8 cellular contexts compared by ENCODE assay signal in genomic region chr12:11812558-11813421, GRCh38.
DNase-seq lines count a peak whose midpoint lies in the region; ATAC-seq and TF ChIP-seq lines count a peak whose summit lies in the region.

No MANE protein-coding gene starts in this region.

- intact Hi-C loops in CD14-positive monocyte (cut with micrococcal nuclease), result loop anchor here in 1 of 2 donors (5.0 to 10.0 kb wide), 3 partner anchors 65 to 222 kb away; no protein-coding TSS in a partner anchor

- TF ChIP-seq CTCF in CD14-positive monocyte (IDR thresholded peaks at IDR 0.05), result peak; percentile 48

- ATAC-seq in GM19023 (IDR thresholded peaks at IDR 0.05; ENCODE audit: unreplicated experiment), result peak; percentile 61
- ATAC-seq in HG03378 (IDR thresholded peaks at IDR 0.05; ENCODE audit: unreplicated experiment), result peak; percentile 64
- ATAC-seq in naive thymus-derived CD8-positive, alpha-beta T cell, result peak; percentile 78 to 86

- DNase-seq in CD14-positive monocyte (ENCODE audit: low spot score) (no peak), SJCRH30 (peak; percentile 70 to 81), epidermal melanocyte (ENCODE audit: insufficient read length, low spot score) (peak; percentile 51), RKO (ENCODE audit: low spot score) (no peak), NCI-H82 (lab: John Stamatoyannopoulos, UW) (no peak)
- DNase-seq in naive thymus-derived CD8-positive, alpha-beta T cell, result peak in 5 of 10 donors; percentile 6 to 34 (median 14)

- peaks cover 25% of the 10 kb centered on the region for H3K4me1 ChIP-seq in SJCRH30

- H3K36me3 Mint-ChIP-seq in CD14-positive monocyte, result peaks cover 30 to 32% of the 10 kb centered on the region in 2 donors
- H3K36me3 Mint-ChIP-seq in naive thymus-derived CD8-positive, alpha-beta T cell, result no peaks in the 10 kb centered on the region

- H3K27ac ChIP-seq in SJCRH30, result peak overlapping the region; percentile 81

- peak overlapping the region; percentile 65 to 81 for H3K4me3 Mint-ChIP-seq in CD14-positive monocyte
- peak overlapping the region; percentile 42 to 74 (median 66) for H3K4me3 Mint-ChIP-seq in naive thymus-derived CD8-positive, alpha-beta T cell

- peak overlapping the region; percentile 49 for H3K4me3 ChIP-seq in SJCRH30

- H3K4me1 Mint-ChIP-seq in CD14-positive monocyte, result peaks cover 71% of the 10 kb centered on the region
- peaks cover 9 to 54% (median 20%) of the 10 kb centered on the region in 4 donors for H3K4me1 Mint-ChIP-seq in naive thymus-derived CD8-positive, alpha-beta T cell

- POLR2A ChIA-PET in naive thymus-derived CD8-positive, alpha-beta T cell (lab: Charles Lee), result no interaction called here

- H3K9me3 ChIP-seq in SJCRH30 (replicated peaks), result no peaks in the 10 kb centered on the region

- no peaks in the 10 kb centered on the region for H3K9me3 Mint-ChIP-seq in CD14-positive monocyte
- no peaks in the 10 kb centered on the region for H3K9me3 Mint-ChIP-seq in naive thymus-derived CD8-positive, alpha-beta T cell

- no peaks in the 10 kb centered on the region for H3K36me3 ChIP-seq in SJCRH30

- no peaks in the 10 kb centered on the region for H3K27me3 ChIP-seq in SJCRH30

- H3K27ac Mint-ChIP-seq in CD14-positive monocyte, result peak overlapping the region; percentile 83 to 95 (median 92)
- peak overlapping the region in 9 of 10 donors; percentile 34 to 93 (median 61) for H3K27ac Mint-ChIP-seq in naive thymus-derived CD8-positive, alpha-beta T cell

- H3K27me3 Mint-ChIP-seq in CD14-positive monocyte (ENCODE audit: low read depth in 3 of 3), result peaks cover 0 to 1% (median 0%) of the 10 kb centered on the region in 3 donors
- no peaks in the 10 kb centered on the region for H3K27me3 Mint-ChIP-seq in naive thymus-derived CD8-positive, alpha-beta T cell

Comparison
In these comparisons a context has a peak if more than half of its experiments do, and no peak if none do; other contexts are left out.
1. DNase-seq: peak in SJCRH30 (2 of 2) and epidermal melanocyte (single experiment); none in CD14-positive monocyte (single experiment), RKO (single experiment) and NCI-H82 (single experiment).
2. Peak in every context shown above with its lines, with median percentiles within 50 percentile points of each other: ATAC-seq.